ENCODE assay signal across 2 cellular contexts in the genomic region with DNA sequence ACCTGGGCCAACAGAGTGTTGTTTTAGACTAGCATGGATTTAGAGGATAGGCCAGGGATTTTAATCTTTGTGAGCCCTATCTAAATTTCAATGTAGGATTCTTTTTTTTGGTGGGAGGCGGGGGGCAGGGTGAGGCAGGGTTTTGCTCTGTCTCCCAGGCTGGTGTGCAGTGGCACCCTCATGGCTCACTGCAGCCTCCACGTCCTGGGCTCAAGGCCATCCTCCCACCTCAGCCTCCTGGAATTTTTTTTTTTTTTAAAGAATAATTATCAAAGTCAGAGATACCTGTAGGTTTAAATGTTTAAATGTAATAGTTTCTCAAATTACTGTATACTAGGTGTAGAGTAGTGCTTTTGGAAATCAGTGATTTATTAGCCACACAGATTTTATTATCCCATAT.
A peak's percentile ranks its signal among the peaks of the same experiment; 100 is the strongest.
TF ChIP-seq lines count a peak whose summit lies in the region.

No MANE protein-coding gene starts in this region.

TF ChIP-seq in HepG2, 621 proteins besides CTCF, POLR2A, EP300 and RAD21:
- TF ChIP-seq POGZ (CRISPR knock-in tag; IDR thresholded peaks at IDR 0.05) (0 out of 2 replicates have a peak, but pooled peaks have one; percentile 23), CHD4 (IDR thresholded peaks at IDR 0.05; ENCODE audit: borderline replicate concordance, low read length) (no peak), ZNF777 (CRISPR knock-in tag; IDR thresholded peaks at IDR 0.05) (no peak)
- TF ChIP-seq, protein P1, sequence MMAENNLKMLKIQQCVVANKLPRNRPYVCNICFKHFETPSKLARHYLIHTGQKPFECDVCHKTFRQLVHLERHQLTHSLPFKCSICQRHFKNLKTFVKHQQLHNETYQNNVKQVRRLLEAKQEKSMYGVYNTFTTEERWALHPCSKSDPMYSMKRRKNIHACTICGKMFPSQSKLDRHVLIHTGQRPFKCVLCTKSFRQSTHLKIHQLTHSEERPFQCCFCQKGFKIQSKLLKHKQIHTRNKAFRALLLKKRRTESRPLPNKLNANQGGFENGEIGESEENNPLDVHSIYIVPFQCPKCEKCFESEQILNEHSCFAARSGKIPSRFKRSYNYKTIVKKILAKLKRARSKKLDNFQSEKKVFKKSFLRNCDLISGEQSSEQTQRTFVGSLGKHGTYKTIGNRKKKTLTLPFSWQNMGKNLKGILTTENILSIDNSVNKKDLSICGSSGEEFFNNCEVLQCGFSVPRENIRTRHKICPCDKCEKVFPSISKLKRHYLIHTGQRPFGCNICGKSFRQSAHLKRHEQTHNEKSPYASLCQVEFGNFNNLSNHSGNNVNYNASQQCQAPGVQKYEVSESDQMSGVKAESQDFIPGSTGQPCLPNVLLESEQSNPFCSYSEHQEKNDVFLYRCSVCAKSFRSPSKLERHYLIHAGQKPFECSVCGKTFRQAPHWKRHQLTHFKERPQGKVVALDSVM (CRISPR knock-in tag; IDR thresholded peaks at IDR 0.05) = peak; percentile 95

TF ChIP-seq in K562, 482 proteins besides CTCF, POLR2A, EP300 and RAD21:
- TF ChIP-seq L3MBTL2 (IDR thresholded peaks at IDR 0.05) (no peak), CBX3 (IDR thresholded peaks at IDR 0.05; ENCODE audit: borderline replicate concordance in 1 of 2, low read length in 2 of 2) (peak in 1 of 2 experiments; percentile 23; a peak in 1 of 3 replicates), RBM25 (IDR thresholded peaks at IDR 0.05; ENCODE audit: low read depth, low read length, severe bottlenecking) (peak; percentile 43), ZNF384 (IDR thresholded peaks at IDR 0.05; ENCODE audit: low read depth, low read length) (0 out of 2 replicates have a peak, but pooled peaks have one; percentile 59)
